In the genomic region with DNA sequence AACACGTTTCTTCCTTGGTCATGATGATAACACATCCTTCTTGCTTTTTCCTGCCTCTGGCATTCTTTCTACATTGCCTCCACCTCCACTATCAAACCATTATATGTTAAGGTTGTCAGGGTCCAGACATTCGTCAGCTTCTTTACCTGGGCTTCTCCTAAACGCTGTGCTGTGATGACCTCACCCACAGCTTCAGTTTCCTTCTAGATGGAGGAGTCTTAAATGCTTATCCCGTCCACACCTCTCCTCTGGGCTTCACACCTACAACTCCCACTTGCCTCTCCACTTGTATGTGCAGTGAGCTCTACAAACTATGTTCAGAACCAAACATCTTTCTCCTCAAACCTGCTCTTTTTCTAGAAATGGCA, we compare ENCODE assay signal across 8 cellular contexts. TPM values are rescaled to one million over a fixed set of nuclear protein-coding genes. Genes with fewer than 3 reads are reported as not detected.
DNase-seq lines count a peak whose midpoint lies in the region; ATAC-seq and TF ChIP-seq lines count a peak whose summit lies in the region.

No MANE protein-coding gene starts in this region.

- CTCF ChIA-PET in CD4-positive, alpha-beta T cell (lab: Charles Lee): interaction anchor here (1.2 to 1.8 kb wide), 3 partner anchors 15 to 23 kb away, joined by 3 to 5 read pairs (median 3); no protein-coding TSS in a partner anchor
- CTCF ChIA-PET in MCF 10A (lab: Yijun Ruan, JAX): interaction anchor here (0.5 to 1.2 kb wide), 4 partner anchors 14 to 1270 kb away, joined by 3 to 4 read pairs (median 3); no protein-coding TSS in a partner anchor
- CTCF ChIA-PET in naive thymus-derived CD4-positive, alpha-beta T cell (lab: Charles Lee): interaction anchor here (0.6 to 1.7 kb wide), 6 partner anchors 8 to 481 kb away, joined by 3 to 7 read pairs (median 4); no protein-coding TSS in a partner anchor

- BruUV-seq in MCF 10A (replicated peaks; lab: Mats Ljungman, UMichigan): TSS peak; percentile 93

- TF ChIP-seq CTCF in CD4-positive, alpha-beta T cell (IDR thresholded peaks at IDR 0.05): no peak
- no peak for TF ChIP-seq CTCF in MCF 10A (IDR thresholded peaks at IDR 0.05; ENCODE audit: unreplicated experiment)

- peak overlapping the region; percentile 91 for H3K27ac ChIP-seq in CD4-positive, alpha-beta T cell (ENCODE audit: low read depth, low read length)
- H3K27ac ChIP-seq in naive thymus-derived CD4-positive, alpha-beta T cell (ENCODE audit: low read depth, low read length): peak overlapping the region; percentile 87

- H3K36me3 Mint-ChIP-seq in CD4-positive, alpha-beta T cell (ENCODE audit: low read depth): peaks cover 19% of the 10 kb centered on the region
- peaks cover 4% of the 10 kb centered on the region for H3K36me3 Mint-ChIP-seq in MCF 10A (ENCODE audit: insufficient read depth, unreplicated experiment)
- peaks cover 6 to 17% (median 11%) of the 10 kb centered on the region in 5 donors for H3K36me3 Mint-ChIP-seq in naive thymus-derived CD4-positive, alpha-beta T cell

- H3K4me1 ChIP-seq in naive thymus-derived CD4-positive, alpha-beta T cell (ENCODE audit: control insufficient read depth in 2 of 2, insufficient read depth in 2 of 2, low read length in 2 of 2): peaks cover 46 to 48% of the 10 kb centered on the region in 2 donors

- POLR2A ChIA-PET in CD4-positive, alpha-beta T cell (lab: Charles Lee): interaction anchor here (0.6 to 5.7 kb wide), 20 partner anchors 12 to 665 kb away, joined by 3 to 164 read pairs (median 4); partner anchors contain the start of genes GLS, NABP1 and STAT4
- POLR2A ChIA-PET in MCF 10A (lab: Yijun Ruan, JAX): interaction anchor here (0.7 to 3.3 kb wide), 10 partner anchors 8 to 431 kb away, joined by 3 to 31 read pairs (median 7); partner anchors contain the start of gene GLS
- POLR2A ChIA-PET in naive thymus-derived CD4-positive, alpha-beta T cell (lab: Charles Lee): interaction anchor here (0.7 to 6.6 kb wide), 16 partner anchors 9 to 139 kb away, joined by 3 to 58 read pairs (median 4); partner anchors contain the start of genes GLS and STAT4

- no peaks in the 10 kb centered on the region for H3K9me3 Mint-ChIP-seq in CD4-positive, alpha-beta T cell
- H3K9me3 Mint-ChIP-seq in MCF 10A (ENCODE audit: unreplicated experiment): no peaks in the 10 kb centered on the region
- peaks cover 0 to 6% (median 0%) of the 10 kb centered on the region in 11 donors for H3K9me3 Mint-ChIP-seq in naive thymus-derived CD4-positive, alpha-beta T cell

- ATAC-seq in CD4-positive, alpha-beta T cell (ENCODE audit: poor library complexity): peak; percentile 10
- peak; percentile 9 for ATAC-seq in HG02798 (IDR thresholded peaks at IDR 0.05; ENCODE audit: poor library complexity, unreplicated experiment)
- ATAC-seq in naive thymus-derived CD4-positive, alpha-beta T cell: no peak

- no peak overlapping the region for H3K4me3 Mint-ChIP-seq in CD4-positive, alpha-beta T cell
- no peak overlapping the region for H3K4me3 Mint-ChIP-seq in MCF 10A (ENCODE audit: unreplicated experiment)
- H3K4me3 Mint-ChIP-seq in naive thymus-derived CD4-positive, alpha-beta T cell: no peak overlapping the region

- no peaks in the 10 kb centered on the region for H3K9me3 ChIP-seq in CD4-positive, alpha-beta T cell (ENCODE audit: control insufficient read depth, low read length)
- no peaks in the 10 kb centered on the region for H3K9me3 ChIP-seq in naive thymus-derived CD4-positive, alpha-beta T cell (ENCODE audit: control insufficient read depth in 2 of 3, low read length in 3 of 3)

- peaks cover 2 to 8% (median 3%) of the 10 kb centered on the region in 3 experiments for H3K36me3 ChIP-seq in naive thymus-derived CD4-positive, alpha-beta T cell (ENCODE audit: control insufficient read depth in 2 of 3, insufficient read depth in 3 of 3, low read length in 3 of 3)

- no peak for DNase-seq in CD4-positive, alpha-beta T cell
- DNase-seq in MCF 10A (ENCODE audit: unreplicated experiment) (no peak), hepatic stellate cell (ENCODE audit: low spot score) (no peak), NCI-H1417 treated with DMSO at 0.1 percent for 48 hours (lab: John Stamatoyannopoulos, UW) (no peak)
- no peak for DNase-seq in naive thymus-derived CD4-positive, alpha-beta T cell
- DNase-seq in activated effector memory CD4-positive, alpha-beta T cell treated with Interleukin-2 at 50 U/mL for 16 hours: no peak
- DNase-seq in activated CD4-positive, alpha-beta T cell treated with anti-CD3 and anti-CD28 coated beads, Interleukin-2, amount 50 U/mL, for 4 hours: no peak

- H3K27me3 Mint-ChIP-seq in CD4-positive, alpha-beta T cell: no peaks in the 10 kb centered on the region
- peaks cover 11% of the 10 kb centered on the region for H3K27me3 Mint-ChIP-seq in MCF 10A (ENCODE audit: insufficient read depth, unreplicated experiment)
- no peaks in the 10 kb centered on the region for H3K27me3 Mint-ChIP-seq in naive thymus-derived CD4-positive, alpha-beta T cell

- peak overlapping the region; percentile 69 for H3K4me3 ChIP-seq in naive thymus-derived CD4-positive, alpha-beta T cell (ENCODE audit: low read length)

- H3K27ac Mint-ChIP-seq in CD4-positive, alpha-beta T cell: no peak overlapping the region
- H3K27ac Mint-ChIP-seq in MCF 10A (ENCODE audit: low read depth, unreplicated experiment): no peak overlapping the region
- no peak overlapping the region for H3K27ac Mint-ChIP-seq in naive thymus-derived CD4-positive, alpha-beta T cell

- intact Hi-C loops in CD4-positive, alpha-beta T cell (cut with DNase I, micrococcal nuclease): loop anchor here (1.0 to 10.0 kb wide), 6 partner anchors 8 to 1230 kb away; partner anchors contain the start of genes GLS (in 2 of the 2), ORMDL1 (in 1 of the 2) and PMS1 (in 1 of the 2)
- intact Hi-C loops in MCF 10A (cut with micrococcal nuclease): loop anchor here (5.0 kb wide), 1 partner anchor 132 kb away; the partner anchor contains the start of gene GLS
- intact Hi-C loops in naive thymus-derived CD4-positive, alpha-beta T cell (cut with micrococcal nuclease): loop anchor here (1.0 to 5.0 kb wide), 13 partner anchors 8 to 1252 kb away; partner anchors contain the start of genes GLS (in 2 of the 2), MFSD6 (in 2 of the 2), NAB1 (in 2 of the 2) and NABP1 (in 1 of the 2)

- peaks cover 45% of the 10 kb centered on the region for H3K4me1 Mint-ChIP-seq in CD4-positive, alpha-beta T cell (ENCODE audit: low read depth)
- H3K4me1 Mint-ChIP-seq in MCF 10A (ENCODE audit: insufficient read depth, unreplicated experiment): peaks cover 8% of the 10 kb centered on the region
- H3K4me1 Mint-ChIP-seq in naive thymus-derived CD4-positive, alpha-beta T cell: peaks cover 22 to 51% (median 42%) of the 10 kb centered on the region in 7 donors

- H3K27me3 ChIP-seq in CD4-positive, alpha-beta T cell (ENCODE audit: control insufficient read depth, insufficient read depth, low read length): no peaks in the 10 kb centered on the region
- H3K27me3 ChIP-seq in naive thymus-derived CD4-positive, alpha-beta T cell (ENCODE audit: control insufficient read depth in 2 of 2, insufficient read depth in 2 of 2, low read length in 2 of 2): no peaks in the 10 kb centered on the region

RNA-seq across cellular contexts. Expression of gene STAT1, which starts 0.7 kb away (rescaled TPM):
- total RNA-seq in CD4-positive, alpha-beta T cell: 10 to 100 TPM; 56.6 to 57.8 TPM
- total RNA-seq in MCF 10A (2022): 32.3 and 36.9 TPM in 2 replicates
- total RNA-seq in naive thymus-derived CD4-positive, alpha-beta T cell: 1,000 to 10,000 TPM in 1 of 5 experiments, 10 to 100 TPM in 4; 74.1 to 1,177 (median 89.6) TPM
- 100 to 1,000 TPM; 221 to 244 TPM for polyA plus RNA-seq in naive thymus-derived CD4-positive, alpha-beta T cell
